In the genomic region with DNA sequence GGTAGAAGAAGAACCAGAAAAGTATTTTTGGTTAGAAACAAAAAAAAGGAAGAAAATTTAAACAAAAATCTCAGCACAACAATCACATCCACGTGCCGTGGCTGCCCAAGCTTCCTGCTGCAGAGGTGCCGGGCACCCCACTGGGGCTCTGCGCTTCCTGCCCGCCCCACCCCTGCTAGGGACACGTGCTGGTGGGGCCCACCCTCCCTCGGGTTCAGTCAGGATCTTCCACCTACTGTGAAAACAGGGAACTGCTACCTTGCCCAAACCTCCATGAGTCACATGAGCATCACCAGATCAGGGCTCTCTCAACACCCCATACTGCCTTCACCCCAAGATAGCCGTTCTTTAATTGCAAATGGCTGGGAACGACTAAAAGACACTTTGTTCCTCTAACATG, we compare ENCODE assay signal across 12 cellular contexts. TPM values are rescaled to one million over a fixed set of nuclear protein-coding genes. Genes with fewer than 3 reads are reported as not detected.
A peak's percentile ranks its signal among the peaks of the same experiment; 100 is the strongest.
DNase-seq lines count a peak whose midpoint lies in the region; ATAC-seq, FAIRE-seq and TF ChIP-seq lines count a peak whose summit lies in the region.
"Had no signal": no experiment of that assay in that cellular context is flagged by ENCODE, and none has a peak within 500 bp of the region (broad histone marks: within the 10 kb centered on the region; RNA-seq: fewer than 3 reads in every experiment).

No MANE protein-coding gene starts in this region.

- peak; percentile 18 to 50 (median 35) for ATAC-seq in right lobe of liver
- ATAC-seq in HepG2: no peak
- ATAC-seq in foreskin keratinocyte: peak; percentile 51
- peak; percentile 65 for ATAC-seq in upper lobe of right lung
- no peak for ATAC-seq in GM21515 (IDR thresholded peaks at IDR 0.05; ENCODE audit: unreplicated experiment)

- no peak overlapping the region for H3K4me3 ChIP-seq in right lobe of liver
- H3K4me3 ChIP-seq in HepG2 (replicated peaks in 1 of 3; ENCODE audit: insufficient read depth in 1 of 3, low read depth in 2 of 3, low read length in 3 of 3): no peak overlapping the region
- H3K4me3 ChIP-seq in upper lobe of right lung: no peak overlapping the region
- H3K4me3 ChIP-seq: right atrium auricular region had no signal

- H3K9me3 ChIP-seq in right lobe of liver: no peaks in the 10 kb centered on the region
- no peaks in the 10 kb centered on the region for H3K9me3 ChIP-seq in HepG2 (ENCODE audit: low read length)
- H3K9me3 ChIP-seq in upper lobe of right lung: no peaks in the 10 kb centered on the region
- H3K9me3 ChIP-seq: right atrium auricular region had no signal

- no peak overlapping the region for H3K27ac ChIP-seq in right lobe of liver
- H3K27ac ChIP-seq in HepG2 (ENCODE audit: extremely low read length, insufficient read depth, low read length): no peak overlapping the region
- no peak overlapping the region for H3K27ac ChIP-seq in foreskin keratinocyte
- no peak overlapping the region for H3K27ac ChIP-seq in upper lobe of right lung
- no peak overlapping the region for H3K27ac ChIP-seq in caudate nucleus (ENCODE audit: low read depth, low read length)

- H3K27me3 ChIP-seq in right lobe of liver: no peaks in the 10 kb centered on the region
- no peaks in the 10 kb centered on the region for H3K27me3 ChIP-seq in HepG2 (ENCODE audit: control insufficient read depth in 1 of 2, insufficient read depth in 2 of 2, low read length in 2 of 2)
- no peaks in the 10 kb centered on the region for H3K27me3 ChIP-seq in foreskin keratinocyte
- H3K27me3 ChIP-seq in upper lobe of right lung: no peaks in the 10 kb centered on the region
- H3K27me3 ChIP-seq: right atrium auricular region had no signal

- H3K4me1 ChIP-seq in right lobe of liver (no peaks in the 10 kb centered on the region), HepG2 (ENCODE audit: insufficient read depth, low read length) (no peaks in the 10 kb centered on the region), foreskin keratinocyte (peaks cover 1% of the 10 kb centered on the region), upper lobe of right lung (peaks cover 4% of the 10 kb centered on the region)

- in situ Hi-C loops in HepG2 (cut with HindIII; ENCODE audit: extremely low pct_ligation_motif_present, low pct_unique_long_range_greater_than_20kb): no loop called here

- TF ChIP-seq EP300 in HepG2 (IDR thresholded peaks at IDR 0.05; ENCODE audit: low read depth in 2 of 2, low read length in 2 of 2): no peak
- no peak for TF ChIP-seq EP300 in HepG2 (CRISPR knock-in tag; IDR thresholded peaks at IDR 0.05; ENCODE audit: borderline replicate concordance)

- H3K79me2 ChIP-seq in HepG2 (ENCODE audit: insufficient read depth, low read length): no peaks in the 10 kb centered on the region

- no peak for TF ChIP-seq POLR2A in right lobe of liver (IDR thresholded peaks at IDR 0.05)
- TF ChIP-seq POLR2A in HepG2 (IDR thresholded peaks at IDR 0.05; ENCODE audit: insufficient read depth in 1 of 2, low read depth in 2 of 2, low read length in 2 of 2): no peak

- POLR2A ChIA-PET in HepG2 (lab: Yijun Ruan, JAX): no interaction called here

- 70% methylated on average over 7 of the region's 9 CpGs for WGBS in right lobe of liver (ENCODE audit: insufficient coverage, low coverage, low lambda C conversion rate, missing lambda C conversion rate)
- WGBS in HepG2 (ENCODE audit: low lambda C conversion rate): 94% methylated on average over 9 of the region's 9 CpGs

- DNase-seq in right lobe of liver: no peak
- DNase-seq in HepG2 (ENCODE audit: low spot score): no peak
- peak; percentile 64 for DNase-seq in activated T-helper 1 cell treated with Interleukin-2 at 50 U/mL for 16 hours (ENCODE audit: low read depth)
- DNase-seq in foreskin keratinocyte: no peak
- no peak for DNase-seq in upper lobe of right lung
- no peak for DNase-seq in HT-29 (ENCODE audit: low spot score)
- DNase-seq in caudate nucleus (lab: John Stamatoyannopoulos, UW): no peak
- DNase-seq: cerebellar nuclear complex, mammary epithelial cell, NCI-H146 had no signal

- CTCF ChIA-PET in HepG2 (lab: Yijun Ruan, JAX; ENCODE audit: low intra/inter-chr PET ratio, low total read pairs): no interaction called here

- no peak for TF ChIP-seq RAD21 in HepG2 (CRISPR knock-in tag; IDR thresholded peaks at IDR 0.05)

- BruUV-seq in HepG2 (replicated peaks; lab: Mats Ljungman, UMichigan): no TSS peak

- intact Hi-C loops in right lobe of liver (cut with DNase I): loop anchor here in 1 of 2 donors (10.0 kb wide), 1 partner anchor 312 kb away; no protein-coding TSS in a partner anchor
- intact Hi-C loops in HepG2 (cut with micrococcal nuclease; ENCODE audit: unreplicated experiment): no loop called here
- intact Hi-C loops in upper lobe of right lung (cut with DNase I): no loop called here

- no peak overlapping the region for H3K4me2 ChIP-seq in HepG2 (ENCODE audit: low read depth, low read length)

- TF ChIP-seq CTCF in right lobe of liver (IDR thresholded peaks at IDR 0.05): no peak
- TF ChIP-seq CTCF in HepG2 (CRISPR knock-in tag; IDR thresholded peaks at IDR 0.05): no peak
- peak; percentile 41 for TF ChIP-seq CTCF in foreskin keratinocyte (conservative IDR thresholded peaks at IDR 0.05)
- TF ChIP-seq CTCF in upper lobe of right lung (IDR thresholded peaks at IDR 0.05): no peak

- no peak for FAIRE-seq in HepG2 (lab: Jason Lieb, UNC)

- H3K36me3 ChIP-seq in right lobe of liver (peaks cover 4 to 84% (median 39%) of the 10 kb centered on the region in 4 donors), HepG2 (replicated peaks in 1 of 2; ENCODE audit: control insufficient read depth in 1 of 2, insufficient read depth in 2 of 2, low read length in 2 of 2) (peaks cover 63 to 93% of the 10 kb centered on the region in 2 experiments), upper lobe of right lung (peaks cover 94% of the 10 kb centered on the region)

- H4K20me1 ChIP-seq in HepG2 (ENCODE audit: insufficient read depth, low read length): no peaks in the 10 kb centered on the region

- H2AFZ ChIP-seq in HepG2 (ENCODE audit: low read length): no peak overlapping the region

- H3K9ac ChIP-seq in HepG2 (ENCODE audit: insufficient read depth, low read depth, low read length): no peak overlapping the region

RNA-seq across cellular contexts. Expression of gene CYTH1, which starts 24.4 kb away (rescaled TPM):
- total RNA-seq in right lobe of liver (10 to 100 TPM; 14.8 to 46.2 (median 28.8) TPM), HepG2 (2016; rRNA removed; fragmentation: Illumina TruSeq; extraction: Trizol) (20.1 and 21.3 TPM in 2 replicates), foreskin keratinocyte (23.4 and 27.4 TPM in 2 replicates), upper lobe of right lung (103 TPM)
- 4.6 and 4.8 TPM in 2 replicates for total RNA-seq in HepG2 (2016; cell fraction: cytosol; rRNA removed; fragmentation: Illumina TruSeq; extraction: Trizol; ENCODE audit: low read depth)
- total RNA-seq in HepG2 (2016; cell fraction: insoluble cytoplasmic fraction; rRNA removed; fragmentation: Illumina TruSeq; extraction: Trizol): 20.2 and 20.6 TPM in 2 replicates
- 12.9 and 13.2 TPM in 2 replicates for total RNA-seq in HepG2 (2016; cell fraction: membrane; rRNA removed; fragmentation: Illumina TruSeq; extraction: Trizol)
- total RNA-seq in HepG2 (2016; cell fraction: nucleus; rRNA removed; fragmentation: Illumina TruSeq; extraction: Trizol): 21.3 and 24.7 TPM in 2 replicates
- polyA plus RNA-seq in HepG2 (2011; rRNA removed) (48.9 and 66.5 TPM in 2 replicates), foreskin keratinocyte (15.1 and 18.8 TPM in 2 replicates)
- polyA plus RNA-seq in HepG2 (2011; cell fraction: cytosol; rRNA removed): 36.2 and 36.3 TPM in 2 replicates
- 233 and 263 TPM in 2 replicates for polyA plus RNA-seq in HepG2 (2011; cell fraction: nucleus; rRNA removed)
- 33.2 and 38.1 TPM in 2 replicates for polyA plus RNA-seq in HepG2 (2012)
- polyA plus RNA-seq in HepG2 (2016; cell fraction: cytosol; fragmentation: Illumina TruSeq; extraction: Trizol; ENCODE audit: low read depth): 2.0 TPM in 2 replicates
- 22.9 and 27.1 TPM in 2 replicates for polyA plus RNA-seq in HepG2 (2016; cell fraction: insoluble cytoplasmic fraction; fragmentation: Illumina TruSeq; extraction: Trizol; ENCODE audit: low read depth)
- 7.5 and 8.2 TPM in 2 replicates for polyA plus RNA-seq in HepG2 (2016; cell fraction: membrane; fragmentation: Illumina TruSeq; extraction: Trizol; ENCODE audit: low read depth)
- 48.3 and 49.0 TPM in 2 replicates for polyA plus RNA-seq in HepG2 (2016; cell fraction: nucleus; fragmentation: Illumina TruSeq; extraction: Trizol; ENCODE audit: insufficient read depth, low read depth)
- polyA minus RNA-seq in HepG2 (2011; rRNA and poly(A)+ RNA removed; ENCODE audit: low replicate concordance): 20.1 and 43.0 TPM in 2 replicates
- polyA minus RNA-seq in HepG2 (2011; cell fraction: cytosol; rRNA and poly(A)+ RNA removed): 16.4 and 17.8 TPM in 2 replicates
- 66.4 and 72.6 TPM in 2 replicates for polyA minus RNA-seq in HepG2 (2011; cell fraction: nucleus; rRNA and poly(A)+ RNA removed)
- total RNA-seq in HT-29 (2014; rRNA removed; shearing (Covaris generic)): 14.1 and 14.4 TPM in 2 replicates

RNA-seq across cellular contexts. Expression of gene USP36, which starts 34.2 kb away (rescaled TPM):
- total RNA-seq in right lobe of liver (10 to 100 TPM; 12.7 to 27.8 (median 18.7) TPM), HepG2 (2016; rRNA removed; fragmentation: Illumina TruSeq; extraction: Trizol) (29.6 and 30.7 TPM in 2 replicates), foreskin keratinocyte (30.6 and 31.4 TPM in 2 replicates), upper lobe of right lung (69.6 TPM)
- 17.6 and 21.4 TPM in 2 replicates for total RNA-seq in HepG2 (2016; cell fraction: cytosol; rRNA removed; fragmentation: Illumina TruSeq; extraction: Trizol; ENCODE audit: low read depth)
- 29.5 and 30.6 TPM in 2 replicates for total RNA-seq in HepG2 (2016; cell fraction: insoluble cytoplasmic fraction; rRNA removed; fragmentation: Illumina TruSeq; extraction: Trizol)
- 23.9 and 28.0 TPM in 2 replicates for total RNA-seq in HepG2 (2016; cell fraction: membrane; rRNA removed; fragmentation: Illumina TruSeq; extraction: Trizol)
- total RNA-seq in HepG2 (2016; cell fraction: nucleus; rRNA removed; fragmentation: Illumina TruSeq; extraction: Trizol): 45.6 and 50.9 TPM in 2 replicates
- polyA plus RNA-seq in HepG2 (2011; rRNA removed) (45.9 and 49.4 TPM in 2 replicates), foreskin keratinocyte (16.2 and 18.9 TPM in 2 replicates)
- 22.4 and 27.2 TPM in 2 replicates for polyA plus RNA-seq in HepG2 (2011; cell fraction: cytosol; rRNA removed)
- 148 and 160 TPM in 2 replicates for polyA plus RNA-seq in HepG2 (2011; cell fraction: nucleus; rRNA removed)
- polyA plus RNA-seq in HepG2 (2012): 49.1 and 55.7 TPM in 2 replicates
- 1.6 and 2.3 TPM in 2 replicates for polyA plus RNA-seq in HepG2 (2016; cell fraction: cytosol; fragmentation: Illumina TruSeq; extraction: Trizol; ENCODE audit: low read depth)
- 22.1 and 28.5 TPM in 2 replicates for polyA plus RNA-seq in HepG2 (2016; cell fraction: insoluble cytoplasmic fraction; fragmentation: Illumina TruSeq; extraction: Trizol; ENCODE audit: low read depth)
- polyA plus RNA-seq in HepG2 (2016; cell fraction: membrane; fragmentation: Illumina TruSeq; extraction: Trizol; ENCODE audit: low read depth): 6.8 and 7.2 TPM in 2 replicates
- 90.2 and 93.2 TPM in 2 replicates for polyA plus RNA-seq in HepG2 (2016; cell fraction: nucleus; fragmentation: Illumina TruSeq; extraction: Trizol; ENCODE audit: insufficient read depth, low read depth)
- polyA minus RNA-seq in HepG2 (2011; rRNA and poly(A)+ RNA removed; ENCODE audit: low replicate concordance): 82.7 and 86.0 TPM in 2 replicates
- polyA minus RNA-seq in HepG2 (2011; cell fraction: cytosol; rRNA and poly(A)+ RNA removed): 18.0 and 21.4 TPM in 2 replicates
- polyA minus RNA-seq in HepG2 (2011; cell fraction: nucleus; rRNA and poly(A)+ RNA removed): 71.6 and 79.7 TPM in 2 replicates
- total RNA-seq in HT-29 (2014; rRNA removed; shearing (Covaris generic)): 36.8 and 42.2 TPM in 2 replicates

Comparison
In these comparisons a context has a peak if more than half of its experiments do, and no peak if none do; other contexts are left out.
1. ATAC-seq: peak in right lobe of liver (4 of 4), foreskin keratinocyte (single experiment) and upper lobe of right lung (single experiment); none in HepG2 (single experiment) and GM21515 (single experiment).